Comparison of ENCODE assay signal across 18 cellular contexts in the genomic region with DNA sequence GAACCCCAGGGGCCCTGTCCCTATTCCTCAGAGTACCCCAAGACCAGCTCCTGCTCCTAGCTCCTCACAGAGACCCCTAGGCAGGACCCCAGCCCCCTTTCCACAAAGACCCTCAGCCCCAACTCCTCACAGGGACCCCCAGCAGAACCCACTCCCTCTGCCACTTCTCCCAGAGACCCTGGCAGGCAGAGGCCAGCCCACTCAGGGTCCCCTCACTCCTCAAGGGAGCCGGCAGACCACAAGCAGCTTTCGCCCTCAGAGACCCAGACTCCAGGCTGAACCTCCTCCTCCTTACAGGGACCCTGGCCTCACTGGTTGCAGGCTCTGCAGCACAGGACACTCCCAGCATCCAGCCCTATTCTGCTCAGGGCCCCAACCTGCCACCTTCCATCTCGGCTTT. TPM values are rescaled to one million over a fixed set of nuclear protein-coding genes. Genes with fewer than 3 reads are reported as not detected.
DNase-seq lines count a peak whose midpoint lies in the region; ATAC-seq and TF ChIP-seq lines count a peak whose summit lies in the region.
"Had no signal": no experiment of that assay in that cellular context is flagged by ENCODE, and none has a peak within 500 bp of the region (broad histone marks: within the 10 kb centered on the region; RNA-seq: fewer than 3 reads in every experiment).

No MANE protein-coding gene starts in this region.

- H3K56ac ChIP-seq in H9 (ENCODE audit: insufficient read length, low read depth, low read length), result no peak overlapping the region

- H2AK5ac ChIP-seq in H9 (ENCODE audit: insufficient read length, low read length), result no peak overlapping the region

- WGBS in H9 (ENCODE audit: extremely low coverage, insufficient read length, low lambda C conversion rate), result no CpG with 5 or more reads among the region's 3 CpGs

- H2BK12ac ChIP-seq in H9 (ENCODE audit: insufficient read length, low read depth, low read length), result no peak overlapping the region

- H3K4me3 ChIP-seq in left lung, result peak overlapping the region; percentile 19 to 32
- H3K4me3 ChIP-seq in HAP-1, result no peak overlapping the region
- H3K4me3 ChIP-seq: right atrium auricular region had no signal

- POLR2A ChIA-PET in WTC11 (lab: Charles Lee), result no interaction called here

- H3K36me3 ChIP-seq in left lung (peaks cover 0 to 39% of the 10 kb centered on the region in 2 donors), HAP-1 (replicated peaks) (peaks cover 33% of the 10 kb centered on the region)

- H2BK5ac ChIP-seq in H9 (ENCODE audit: insufficient read length, low read length), result no peak overlapping the region

- TF ChIP-seq CTCF in H9 (conservative IDR thresholded peaks at IDR 0.05) (no peak), WTC11 (IDR thresholded peaks at IDR 0.05) (no peak), left lung (IDR thresholded peaks at IDR 0.05) (no peak)

- H3K4me3 Mint-ChIP-seq in H9 (no peak overlapping the region; a peak in 1 of 5 replicates), WTC11 (0 out of 2 replicates have a peak overlapping the region, but pooled peaks have one; percentile 51)
- H3K4me3 Mint-ChIP-seq in stimulated activated effector memory CD8-positive, alpha-beta T cell treated with anti-CD3 and anti-CD28 coated beads, Interleukin-12 subunit alpha, Interleukin-12 subunit beta, amount 100 ng/mL, for 72 hours, result no peak overlapping the region
- H3K4me3 Mint-ChIP-seq: naive thymus-derived CD8-positive, alpha-beta T cell; T-helper 2 cell treated with Interferon-gamma antibody and Interleukin-4, amounts not matched to agents 5 μg/mL and 100 μg/mL, for 36 hours had no signal

- H2BK120ac ChIP-seq in H9 (ENCODE audit: low read depth, low read length, poor library complexity, severe bottlenecking), result no peak overlapping the region

- no peaks in the 10 kb centered on the region for H4K20me1 ChIP-seq in H9 (ENCODE audit: control insufficient read depth, insufficient read depth, insufficient read length)

- intact Hi-C loops in left lung (cut with DNase I), result no loop called here

- H2BK20ac ChIP-seq in H9 (ENCODE audit: low read depth, low read length, poor library complexity, severe bottlenecking), result no peak overlapping the region

- H3T11ph ChIP-seq in H9 (ENCODE audit: low read length), result no peak overlapping the region

- no peak overlapping the region for H4K8ac ChIP-seq in H9 (replicated peaks; ENCODE audit: insufficient read length, low read depth, low read length)

- peaks cover 29 to 37% (median 36%) of the 10 kb centered on the region in 3 experiments; a peak in 6 of 7 replicates for H3K36me3 Mint-ChIP-seq in H9 (ENCODE audit: insufficient read depth in 1 of 3, low read depth in 3 of 3)
- peaks cover 31% of the 10 kb centered on the region for H3K36me3 Mint-ChIP-seq in WTC11
- H3K36me3 Mint-ChIP-seq in stimulated activated effector memory CD8-positive, alpha-beta T cell treated with anti-CD3 and anti-CD28 coated beads, Interleukin-12 subunit alpha, Interleukin-12 subunit beta, amount 100 ng/mL, for 72 hours, result peaks cover 36% of the 10 kb centered on the region

- H3K23me2 ChIP-seq in H9 (ENCODE audit: insufficient read length, low read depth, low read length, poor library complexity, severe bottlenecking), result no peaks in the 10 kb centered on the region

- H2AFZ ChIP-seq in H9 (ENCODE audit: low read length), result no peak overlapping the region

- no peak overlapping the region for H3K4me2 ChIP-seq in H9 (ENCODE audit: insufficient read depth, insufficient read length, low read length)

- no peaks in the 10 kb centered on the region; the same call in 1 of the 2 replicates for H3K27me3 Mint-ChIP-seq in H9 (ENCODE audit: low read depth)
- no peaks in the 10 kb centered on the region for H3K27me3 Mint-ChIP-seq in WTC11 (ENCODE audit: low read depth)
- H3K27me3 Mint-ChIP-seq: naive thymus-derived CD8-positive, alpha-beta T cell had no signal

- H3K4me1 ChIP-seq in H9 (ENCODE audit: insufficient read depth, low read length) (no peaks in the 10 kb centered on the region), left lung (no peaks in the 10 kb centered on the region), HAP-1 (no peaks in the 10 kb centered on the region)
- H3K4me1 ChIP-seq: right atrium auricular region had no signal

- H3K27ac ChIP-seq in H9 (ENCODE audit: insufficient read length, low read depth, low read length) (no peak overlapping the region), left lung (peak overlapping the region in 1 of 2 donors; percentile 35)
- H3K27ac ChIP-seq: right atrium auricular region had no signal

- H3K23ac ChIP-seq in H9 (ENCODE audit: insufficient read length, low read depth, low read length), result no peak overlapping the region

- H3K9me3 Mint-ChIP-seq in H9 (no peaks in the 10 kb centered on the region), WTC11 (no peaks in the 10 kb centered on the region)
- no peaks in the 10 kb centered on the region for H3K9me3 Mint-ChIP-seq in stimulated activated effector memory CD8-positive, alpha-beta T cell treated with anti-CD3 and anti-CD28 coated beads, Interleukin-12 subunit alpha, Interleukin-12 subunit beta, amount 100 ng/mL, for 72 hours
- H3K9me3 Mint-ChIP-seq: naive thymus-derived CD8-positive, alpha-beta T cell; T-helper 2 cell treated with Interferon-gamma antibody and Interleukin-4, amounts not matched to agents 5 μg/mL and 100 μg/mL, for 36 hours had no signal

- H4K5ac ChIP-seq in H9 (ENCODE audit: insufficient read length, low read depth, low read length), result no peak overlapping the region

- H3K4me1 Mint-ChIP-seq in H9, result peaks cover 3 to 27% of the 10 kb centered on the region in 2 experiments
- peaks cover 6% of the 10 kb centered on the region for H3K4me1 Mint-ChIP-seq in WTC11
- peaks cover 6% of the 10 kb centered on the region for H3K4me1 Mint-ChIP-seq in stimulated activated effector memory CD8-positive, alpha-beta T cell treated with anti-CD3 and anti-CD28 coated beads, Interleukin-12 subunit alpha, Interleukin-12 subunit beta, amount 100 ng/mL, for 72 hours

- CTCF ChIA-PET in WTC11 (lab: Charles Lee), result interaction anchor here (1.3 kb wide), 1 partner anchor 87 kb away, joined by 5 read pairs; no protein-coding TSS in a partner anchor

- H3K27me3 ChIP-seq in H9 (ENCODE audit: insufficient read depth, low read length), result no peaks in the 10 kb centered on the region
- H3K27me3 ChIP-seq in left lung, result no peaks in the 10 kb centered on the region
- H3K27me3 ChIP-seq in HAP-1 (ENCODE audit: low read depth), result no peaks in the 10 kb centered on the region
- H3K27me3 ChIP-seq: right atrium auricular region had no signal

- H3K9me3 ChIP-seq in H9 (ENCODE audit: control insufficient read depth, low read depth, low read length) (no peaks in the 10 kb centered on the region), left lung (no peaks in the 10 kb centered on the region), HAP-1 (no peaks in the 10 kb centered on the region)
- H3K9me3 ChIP-seq: right atrium auricular region had no signal

- no peak overlapping the region for H3K4ac ChIP-seq in H9 (ENCODE audit: low read depth, low read length)

- H3K18ac ChIP-seq in H9 (ENCODE audit: insufficient read length, low read depth, low read length), result no peak overlapping the region

- H3K79me2 ChIP-seq in H9 (ENCODE audit: insufficient read depth, low read length), result no peaks in the 10 kb centered on the region

- no peak overlapping the region for H4K91ac ChIP-seq in H9 (ENCODE audit: insufficient read length, low read depth, low read length)

- H3K27ac Mint-ChIP-seq in H9 (peak overlapping the region in 1 of 3 experiments; percentile 68; a peak in 2 of 7 replicates), WTC11 (no peak overlapping the region)
- peak overlapping the region; percentile 78 for H3K27ac Mint-ChIP-seq in stimulated activated effector memory CD8-positive, alpha-beta T cell treated with anti-CD3 and anti-CD28 coated beads, Interleukin-12 subunit alpha, Interleukin-12 subunit beta, amount 100 ng/mL, for 72 hours
- H3K27ac Mint-ChIP-seq: T-helper 2 cell treated with Interferon-gamma antibody and Interleukin-4, amounts not matched to agents 5 μg/mL and 100 μg/mL, for 36 hours had no signal

- H3K9ac ChIP-seq in H9 (ENCODE audit: extremely low read depth, insufficient read length, low read length), result no peak overlapping the region

- no peak overlapping the region for H2BK15ac ChIP-seq in H9 (ENCODE audit: low read depth, low read length)

- no peak overlapping the region for H3K14ac ChIP-seq in H9 (ENCODE audit: insufficient read depth, low read length)

- in situ Hi-C loops in HAP-1 (cut with MboI; ENCODE audit: low sequenced_read_pairs), result no loop called here

- H3K79me1 ChIP-seq in H9 (ENCODE audit: insufficient read depth, low read depth, low read length, poor library complexity, severe bottlenecking), result no peaks in the 10 kb centered on the region

- DNase-seq in H9, result peak; percentile 29
- no peak for DNase-seq in WTC11 (ENCODE audit: low spot score)
- no peak for DNase-seq in left lung
- no peak for DNase-seq in stimulated activated effector memory CD8-positive, alpha-beta T cell treated with anti-CD3 and anti-CD28 coated beads, Interleukin-12 subunit alpha, Interleukin-12 subunit beta, amount 100 ng/mL, for 72 hours (ENCODE audit: low spot score in 2 of 2)
- DNase-seq in retina, result no peak
- no peak for DNase-seq in HAP-1 (ENCODE audit: low spot score in 2 of 2)
- DNase-seq in H4 (ENCODE audit: low spot score), result no peak
- DNase-seq: activated CD8-positive, alpha-beta memory T cell treated with anti-CD3 and anti-CD28 coated beads, Interleukin-2, amount 50 U/mL, for 4 hours; activated naive CD4-positive, alpha-beta T cell treated with Interleukin-2 at 50 U/mL for 16 hours; AML-193; DMS 273 treated with DMSO at 0.1 percent for 48 hours; NCI-H1436 treated with DMSO at 0.1 percent for 48 hours; NCI-H226; substantia nigra had no signal

- ATAC-seq in WTC11 (no peak; the same call in 1 of the 2 replicates), left lung (peak; percentile 43)
- ATAC-seq in stimulated activated effector memory CD8-positive, alpha-beta T cell treated with anti-CD3 and anti-CD28 coated beads, Interleukin-12 subunit alpha, Interleukin-12 subunit beta, amount 100 ng/mL, for 72 hours, result no peak
- ATAC-seq: naive thymus-derived CD8-positive, alpha-beta T cell had no signal

RNA-seq across cellular contexts. Expression of a gene that starts 0.6 kb away (rescaled TPM):
- 3.3 and 3.8 TPM in 2 replicates for total RNA-seq in H9 (2021)
- total RNA-seq in WTC11 (2021), result 3.1 to 3.5 TPM (median 3.5 TPM) in 3 replicates
- 10 to 100 TPM; 37.5 to 78.8 TPM for total RNA-seq in left lung
- total RNA-seq in H4 (2014; rRNA removed; shearing (Covaris generic)), result not detected in 2 replicates
- total RNA-seq: LHCN-M2; naive thymus-derived CD8-positive, alpha-beta T cell; right atrium auricular region had no signal

RNA-seq across cellular contexts. Expression of a gene that starts 15.6 kb away (rescaled TPM):
- 35.1 and 36.2 TPM in 2 replicates for total RNA-seq in H9 (2021)
- total RNA-seq in WTC11 (2021), result 42.6 to 44.8 TPM (median 42.8 TPM) in 3 replicates
- total RNA-seq in left lung, result 100 to 1,000 TPM in 1 of 2 donors, 10 to 100 TPM in 1; 90.4 to 106 TPM
- total RNA-seq in H4 (2014; rRNA removed; shearing (Covaris generic)), result 91.5 and 101 TPM in 2 replicates

RNA-seq across cellular contexts. Expression of a gene that starts 19.3 kb away (rescaled TPM):
- total RNA-seq in H9 (2021), result 121 and 124 TPM in 2 replicates
- total RNA-seq in WTC11 (2021), result 137 to 169 TPM (median 168 TPM) in 3 replicates
- total RNA-seq in left lung, result 10 to 100 TPM; 41.0 to 42.3 TPM
- total RNA-seq in H4 (2014; rRNA removed; shearing (Covaris generic)), result 44.6 and 49.6 TPM in 2 replicates

RNA-seq across cellular contexts. Expression of a gene that starts 23.7 kb away (rescaled TPM):
- total RNA-seq in H9 (2021) (31.0 and 32.7 TPM in 2 replicates), WTC11 (2021) (24.0 to 46.2 TPM (median 44.1 TPM) in 3 replicates), left lung (1 to 10 TPM; 4.8 to 6.5 TPM)
- 0.62 and 0.70 TPM in 2 replicates for total RNA-seq in H4 (2014; rRNA removed; shearing (Covaris generic))

RNA-seq across cellular contexts. Expression of a gene that starts 49.3 kb away (rescaled TPM):
- 0.66 and 0.86 TPM in 2 replicates for total RNA-seq in H9 (2021)
- 1.3 TPM in 3 replicates for total RNA-seq in WTC11 (2021)
- 100 to 1,000 TPM; 181 to 192 TPM for total RNA-seq in left lung
- 0.75 TPM in 1 of 2 replicates, not detected in the other for total RNA-seq in H4 (2014; rRNA removed; shearing (Covaris generic))
